In the genomic region with DNA sequence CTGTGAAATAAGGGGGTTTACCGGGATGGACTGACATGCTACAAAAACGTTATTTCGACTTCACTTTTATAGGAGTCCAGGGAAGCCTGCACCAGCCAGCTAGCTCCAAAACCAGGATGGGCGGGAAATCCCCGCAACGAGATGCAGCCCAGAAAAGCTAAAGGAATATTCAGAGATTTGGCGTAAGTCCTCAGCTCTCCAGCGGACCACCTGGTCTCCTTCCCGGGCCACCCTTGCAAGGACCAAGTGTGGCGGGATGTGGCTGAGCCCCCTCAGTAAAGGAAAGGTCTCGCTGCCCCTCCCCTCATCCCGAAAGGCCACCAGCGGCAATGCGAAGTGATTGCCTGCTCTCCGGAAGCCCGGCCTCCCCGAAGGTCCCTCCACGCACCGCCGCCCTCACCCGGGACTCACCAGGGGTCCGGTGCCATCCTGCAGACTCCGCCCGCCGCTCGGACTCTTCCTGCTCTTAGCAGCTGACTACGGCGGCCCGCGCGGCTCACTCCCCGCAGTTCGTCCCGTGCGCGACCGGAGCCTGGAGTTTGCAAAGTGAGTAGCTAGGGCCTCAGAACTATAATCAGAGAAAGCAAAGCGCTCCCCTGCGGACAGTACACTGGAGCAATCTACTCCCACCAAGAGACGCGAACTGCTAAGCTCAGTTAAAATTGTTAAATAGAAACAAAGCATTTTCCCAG, we compare ENCODE assay signal across 8 cellular contexts. TPM values are rescaled to one million over a fixed set of nuclear protein-coding genes. Genes with fewer than 3 reads are reported as not detected.
DNase-seq lines count a peak whose midpoint lies in the region; ATAC-seq and TF ChIP-seq lines count a peak whose summit lies in the region.

Gene STX8, minus strand, starts transcription at position 440 of the 692 bp plus-strand sequence. Its CDS starts 12 bp downstream, at position 428.

- ATAC-seq in GM18858 (IDR thresholded peaks at IDR 0.05; ENCODE audit: unreplicated experiment) (peak; percentile 59), HG03097 (IDR thresholded peaks at IDR 0.05; ENCODE audit: low FRiP score, unreplicated experiment) (peak; percentile 79), left lung (peak; percentile 94)

- peaks cover 22% of the 10 kb centered on the region for H3K4me1 Mint-ChIP-seq in activated CD4-positive, alpha-beta T cell treated with anti-CD3 and anti-CD28 coated beads, Interleukin-2, amount 10 ng/mL, durations not matched to agents 7 days and 5 days

- POLR2A ChIA-PET in A673 (lab: Charles Lee; ENCODE audit: low non-redundant PET), result interaction anchor here (0.6 kb wide), 1 partner anchor 11 kb away, joined by 3 read pairs; no protein-coding TSS in a partner anchor
- POLR2A ChIA-PET in activated CD4-positive, alpha-beta T cell treated with anti-CD3 and anti-CD28 coated beads, Interleukin-2, amount 10 ng/mL, durations not matched to agents 7 days and 5 days (lab: Charles Lee), result interaction anchor here (0.6 kb wide), 1 partner anchor 258 kb away, joined by 6 read pairs; no protein-coding TSS in a partner anchor

- H3K9me3 ChIP-seq in A673 (ENCODE audit: low read depth, low read length, poor library complexity, severe bottlenecking) (no peaks in the 10 kb centered on the region), left lung (no peaks in the 10 kb centered on the region)

- H3K27me3 Mint-ChIP-seq in activated CD4-positive, alpha-beta T cell treated with anti-CD3 and anti-CD28 coated beads, Interleukin-2, amount 10 ng/mL, durations not matched to agents 7 days and 5 days, result no peaks in the 10 kb centered on the region

- H3K27me3 ChIP-seq in A673 (replicated peaks; ENCODE audit: insufficient read depth, low read depth, low read length, poor library complexity), result no peaks in the 10 kb centered on the region
- H3K27me3 ChIP-seq in left lung, result no peaks in the 10 kb centered on the region

- H3K4me1 ChIP-seq in A673 (ENCODE audit: insufficient read depth, low read length, poor library complexity, severe bottlenecking) (peaks cover 11% of the 10 kb centered on the region), left lung (peaks cover 14 to 28% of the 10 kb centered on the region in 2 donors)

- H3K4me3 ChIP-seq in A673 (ENCODE audit: low read depth, low read length, poor library complexity, severe bottlenecking), result peak within 1 kb of the TSS; percentile 64
- peak within 1 kb of the TSS; percentile 91 to 93 for H3K4me3 ChIP-seq in left lung

- no peaks in the 10 kb centered on the region for H3K9me3 Mint-ChIP-seq in activated CD4-positive, alpha-beta T cell treated with anti-CD3 and anti-CD28 coated beads, Interleukin-2, amount 10 ng/mL, durations not matched to agents 7 days and 5 days

- H3K36me3 ChIP-seq in A673 (ENCODE audit: insufficient read depth, low read length, poor library complexity, severe bottlenecking), result no peaks in the 10 kb centered on the region
- no peaks in the 10 kb centered on the region for H3K36me3 ChIP-seq in left lung

- DNase-seq in A673 (ENCODE audit: low spot score), result peak; percentile 92
- DNase-seq in NCI-H524 treated with DMSO at 0.1 percent for 48 hours (lab: John Stamatoyannopoulos, UW), result peak; percentile 56
- peak; percentile 83 for DNase-seq in activated CD4-positive, alpha-beta T cell treated with anti-CD3 and anti-CD28 coated beads, Interleukin-2, amount 10 ng/mL, durations not matched to agents 7 days and 5 days
- peak; percentile 77 for DNase-seq in dedifferentiated amniotic fluid mesenchymal stem cell (ENCODE audit: extremely low spot score)
- peak; percentile 92 to 98 for DNase-seq in left lung
- DNase-seq in stimulated activated CD4-positive, alpha-beta T cell treated with anti-CD3 and anti-CD28 coated beads, Interleukin-2, amount 100 ng/mL, for 4 hours (ENCODE audit: low read depth), result peak; percentile 59

- intact Hi-C loops in A673 (cut with micrococcal nuclease; ENCODE audit: unreplicated experiment) (loop anchor here (5.0 kb wide), 1 partner anchor 167 kb away; no protein-coding TSS in a partner anchor), left lung (cut with DNase I) (no loop called here)

- BruUV-seq in A673 (replicated peaks; lab: Mats Ljungman, UMichigan), result no TSS peak

- H3K36me3 Mint-ChIP-seq in activated CD4-positive, alpha-beta T cell treated with anti-CD3 and anti-CD28 coated beads, Interleukin-2, amount 10 ng/mL, durations not matched to agents 7 days and 5 days (ENCODE audit: low read depth), result peaks cover 4% of the 10 kb centered on the region

- H3K27ac Mint-ChIP-seq in activated CD4-positive, alpha-beta T cell treated with anti-CD3 and anti-CD28 coated beads, Interleukin-2, amount 10 ng/mL, durations not matched to agents 7 days and 5 days, result peak within 1 kb of the TSS; percentile 91

- H3K27ac ChIP-seq in A673 (ENCODE audit: low read depth, low read length, poor library complexity, severe bottlenecking) (peak within 1 kb of the TSS; percentile 15), left lung (peak within 1 kb of the TSS in 1 of 2 donors; percentile 53)

- TF ChIP-seq CTCF in A673 (conservative IDR thresholded peaks at IDR 0.05; ENCODE audit: low read depth, low read length), result 0 out of 2 replicates have a peak, but pooled peaks have one; percentile 17
- TF ChIP-seq CTCF in left lung (IDR thresholded peaks at IDR 0.05), result no peak

- H3K4me3 Mint-ChIP-seq in activated CD4-positive, alpha-beta T cell treated with anti-CD3 and anti-CD28 coated beads, Interleukin-2, amount 10 ng/mL, durations not matched to agents 7 days and 5 days, result peak within 1 kb of the TSS; percentile 100

- CTCF ChIA-PET in A673 (lab: Charles Lee), result interaction anchor here (0.6 kb wide), 2 partner anchors 21 to 37 kb away, joined by 3 read pairs; no protein-coding TSS in a partner anchor
- CTCF ChIA-PET in activated CD4-positive, alpha-beta T cell treated with anti-CD3 and anti-CD28 coated beads, Interleukin-2, amount 10 ng/mL, durations not matched to agents 7 days and 5 days (lab: Charles Lee), result interaction anchor here (0.7 to 1.4 kb wide), 3 partner anchors 71 to 680 kb away, joined by 3 to 5 read pairs (median 3); no protein-coding TSS in a partner anchor

RNA-seq across cellular contexts. Expression of gene STX8, which starts in this region (rescaled TPM):
- total RNA-seq in A673 (2021), result 51.4 and 56.4 TPM in 2 replicates
- total RNA-seq in activated CD4-positive, alpha-beta T cell treated with anti-CD3 and anti-CD28 coated beads, Interleukin-2, amount 10 ng/mL, durations not matched to agents 7 days and 5 days, result 10 to 100 TPM; 84.8 to 91.7 TPM
- 10 to 100 TPM; 51.9 to 56.1 TPM for total RNA-seq in left lung
